In the genomic region with DNA sequence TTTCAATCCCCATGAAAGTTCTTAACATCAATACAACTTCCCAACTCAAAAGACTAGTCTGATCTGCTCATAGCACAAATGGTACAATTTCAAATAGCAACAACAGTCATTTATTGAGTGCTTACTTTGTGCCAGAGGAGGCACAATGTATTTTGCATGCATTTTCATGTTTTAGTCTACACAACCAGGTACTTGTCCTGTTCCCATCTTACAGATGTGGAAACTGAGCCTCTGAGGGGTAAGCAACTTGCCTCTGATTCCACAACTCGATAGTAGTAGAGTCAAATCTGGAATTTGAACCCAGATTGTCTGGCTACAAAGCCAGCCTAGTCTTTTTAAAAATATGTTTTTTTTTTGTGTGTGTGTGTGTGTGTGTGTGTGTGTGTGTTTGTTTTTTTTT, we compare ENCODE assay signal across 26 cellular contexts.
"Had no signal": no experiment of that assay in that cellular context is flagged by ENCODE, and none has a peak within 500 bp of the region (broad histone marks: within the 10 kb centered on the region; RNA-seq: fewer than 3 reads in every experiment).

No MANE protein-coding gene starts in this region.

- H3K9me3 Mint-ChIP-seq: activated naive CD4-positive, alpha-beta T cell treated with anti-CD3 and anti-CD28 coated beads, Interleukin-2, amount 50 U/mL, for 24 hours; activated T-cell treated with anti-CD3 and anti-CD28 coated beads, Interleukin-2, amount 50 U/mL, for 24 hours; activated T-helper 1 cell treated with anti-CD3 and anti-CD28 coated beads, Interleukin-12 subunit alpha, Interleukin-12 subunit beta, Interleukin-2, Interleukin-4 antibody, amounts not matched to agents 30 ng/mL and 10 ng/mL and 1 ng/mL, durations not matched to agents 14 hours and 24 hours and 36 hours; T-helper 1 cell treated with Interleukin-12 subunit alpha and Interleukin-12 subunit beta and Interleukin-4 antibody, amounts not matched to agents 30 μg/mL and 1 μg/mL, for 36 hours had no signal

- H3K27me3 Mint-ChIP-seq: activated naive CD4-positive, alpha-beta T cell treated with anti-CD3 and anti-CD28 coated beads, Interleukin-2, amount 50 U/mL, for 24 hours; activated T-cell treated with anti-CD3 and anti-CD28 coated beads, Interleukin-2, amount 50 U/mL, for 24 hours had no signal

- H3K9me3 ChIP-seq: body of pancreas had no signal

- FAIRE-seq: bronchial epithelial cell, RCC 7860 had no signal

- H3K27ac ChIP-seq: body of pancreas had no signal

- H3K27me3 ChIP-seq: body of pancreas had no signal

- H3K4me3 ChIP-seq: body of pancreas had no signal

- H3K27ac Mint-ChIP-seq: activated CD8-positive, alpha-beta T cell treated with anti-CD3 and anti-CD28 coated beads, Interleukin-2, amount 10 ng/mL, durations not matched to agents 7 days and 5 days; activated naive CD4-positive, alpha-beta T cell treated with anti-CD3 and anti-CD28 coated beads, Interleukin-2, amount 50 U/mL, for 24 hours; activated T-cell treated with anti-CD3 and anti-CD28 coated beads, Interleukin-2, amount 50 U/mL, for 24 hours; activated T-helper 1 cell treated with anti-CD3 and anti-CD28 coated beads, Interleukin-12 subunit alpha, Interleukin-12 subunit beta, Interleukin-2, Interleukin-4 antibody, amounts not matched to agents 30 ng/mL and 10 ng/mL and 1 ng/mL, durations not matched to agents 14 hours and 24 hours and 36 hours; T-helper 1 cell treated with Interleukin-12 subunit alpha and Interleukin-12 subunit beta and Interleukin-4 antibody, amounts not matched to agents 30 μg/mL and 1 μg/mL, for 36 hours had no signal

- DNase-seq: activated CD4-positive, alpha-beta T cell treated with anti-CD3 and anti-CD28 coated beads for 48 hours; activated CD4-positive, alpha-beta T cell treated with anti-CD3 and anti-CD28 coated beads, Interleukin-2, amount 50 U/mL, for 4 hours; activated CD8-positive, alpha-beta memory T cell treated with anti-CD3 and anti-CD28 coated beads, Interleukin-2, amount 50 U/mL, for 48 hours; activated CD8-positive, alpha-beta T cell treated with anti-CD3 and anti-CD28 coated beads, Interleukin-2, amount 10 ng/mL, durations not matched to agents 7 days and 5 days; activated effector memory CD4-positive, alpha-beta T cell treated with Interleukin-2 at 50 U/mL for 16 hours; activated naive CD4-positive, alpha-beta T cell; activated T-cell treated with anti-CD3 and anti-CD28 coated beads, Interleukin-2, amount 50 U/mL, for 24 hours; aorta; body of pancreas; central memory CD4-positive, alpha-beta T cell; NCI-H1048; NCI-H146; NCI-H2029; NCI-H2107; NCI-H345; NCI-H510A; NCI-H526 treated with DMSO at 0.1 percent for 48 hours; NCI-H82; NK-92 treated with Interleukin-12 subunit alpha and Interleukin-12 subunit beta, amount 100 ng/mL, for 24 hours; SHP77 treated with DMSO at 0.1 percent for 48 hours had no signal

- ATAC-seq: activated CD4-positive, CD25-positive, alpha-beta regulatory T cell treated with anti-CD3 and anti-CD28 coated beads, Interleukin-2, amount 50 U/mL, for 24 hours; activated CD8-positive, alpha-beta T cell treated with anti-CD3 and anti-CD28 coated beads, Interleukin-2, amount 10 ng/mL, durations not matched to agents 7 days and 5 days; body of pancreas had no signal

- H3K36me3 Mint-ChIP-seq: activated naive CD4-positive, alpha-beta T cell treated with anti-CD3 and anti-CD28 coated beads, Interleukin-2, amount 50 U/mL, for 24 hours had no signal

- H3K4me3 Mint-ChIP-seq: activated CD8-positive, alpha-beta T cell treated with anti-CD3 and anti-CD28 coated beads, Interleukin-2, amount 10 ng/mL, durations not matched to agents 7 days and 5 days; activated naive CD4-positive, alpha-beta T cell treated with anti-CD3 and anti-CD28 coated beads, Interleukin-2, amount 50 U/mL, for 24 hours; activated T-cell treated with anti-CD3 and anti-CD28 coated beads, Interleukin-2, amount 50 U/mL, for 24 hours; activated T-helper 1 cell treated with anti-CD3 and anti-CD28 coated beads, Interleukin-12 subunit alpha, Interleukin-12 subunit beta, Interleukin-2, Interleukin-4 antibody, amounts not matched to agents 30 ng/mL and 10 ng/mL and 1 ng/mL, durations not matched to agents 14 hours and 24 hours and 36 hours; T-helper 1 cell treated with Interleukin-12 subunit alpha and Interleukin-12 subunit beta and Interleukin-4 antibody, amounts not matched to agents 30 μg/mL and 1 μg/mL, for 36 hours had no signal
